In genomic region chr17:19756551-19756950, GRCh38 we compare ENCODE assay signal across 1 cellular context.
TF ChIP-seq lines count a peak whose summit lies in the region.

No MANE protein-coding gene starts in this region.

TF ChIP-seq in endothelial cell of umbilical vein, 7 proteins besides CTCF, POLR2A, EP300 and RAD21:
- no peak for TF ChIP-seq MAX (IDR thresholded peaks at IDR 0.05; ENCODE audit: insufficient read depth, insufficient read length)
- TF ChIP-seq POLR2AphosphoS5 (IDR thresholded peaks at IDR 0.05; ENCODE audit: insufficient read depth, low read depth, low read length) = no peak
- no peak for TF ChIP-seq GATA2 (IDR thresholded peaks at IDR 0.05; ENCODE audit: insufficient read depth, insufficient read length, low read depth, low read length)
- TF ChIP-seq JUN (IDR thresholded peaks at IDR 0.05; ENCODE audit: borderline replicate concordance, insufficient read depth, insufficient read length, low read depth) = no peak
